1 cellular context compared by ENCODE assay signal in the genomic region with DNA sequence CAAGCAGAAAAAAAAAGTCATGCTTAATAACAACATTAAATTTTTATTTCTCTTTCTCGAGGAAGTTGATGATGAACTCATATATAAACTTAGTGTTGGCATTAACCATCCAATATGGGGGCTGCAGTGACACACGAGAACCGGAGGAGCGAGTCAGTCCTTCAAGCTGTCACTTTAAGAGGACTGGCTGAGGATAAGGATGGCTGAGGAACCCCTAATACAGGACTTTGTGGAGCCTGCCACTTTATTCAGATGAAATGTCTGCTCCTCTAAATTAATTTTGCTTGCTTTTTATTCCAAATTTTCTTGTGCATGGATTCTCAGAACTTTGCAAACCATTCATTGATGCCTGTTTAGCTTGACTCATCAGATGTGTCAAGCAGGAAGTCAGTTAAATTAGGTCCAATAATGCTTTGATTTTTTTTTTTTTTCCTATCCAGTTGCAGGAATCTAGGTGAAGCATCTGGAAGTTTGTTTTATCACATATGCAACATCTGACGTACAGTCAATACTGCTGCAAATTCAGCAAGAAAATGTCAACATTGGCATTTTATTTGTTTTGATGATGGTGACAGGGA.
TF ChIP-seq lines count a peak whose summit lies in the region.

No MANE protein-coding gene starts in this region.

TF ChIP-seq in IMR-90, 13 proteins besides CTCF, POLR2A, EP300 and RAD21 (continued from another document):
- TF ChIP-seq SMC3 (IDR thresholded peaks at IDR 0.05; ENCODE audit: low read depth, low read length) (no peak), RFX5 (IDR thresholded peaks at IDR 0.05; ENCODE audit: low read depth, low read length) (no peak), MXI1 (IDR thresholded peaks at IDR 0.05; ENCODE audit: borderline replicate concordance, low read depth, low read length) (no peak), CEBPB (IDR thresholded peaks at IDR 0.05; ENCODE audit: low read depth, low read length) (no peak), FOS (IDR thresholded peaks at IDR 0.05; ENCODE audit: low read depth, low read length) (no peak), RCOR1 (IDR thresholded peaks at IDR 0.05; ENCODE audit: insufficient replicate concordance, low read length) (no peak)
TF ChIP-seq in IMR-90: peak in this region for 0.
